ENCODE assay signal across 20 cellular contexts in genomic region chr14:60272177-60272576, GRCh38.
"Had no signal": no experiment of that assay in that cellular context is flagged by ENCODE, and none has a peak within 500 bp of the region (broad histone marks: within the 10 kb centered on the region; RNA-seq: fewer than 3 reads in every experiment).

No MANE protein-coding gene starts in this region.

- H3K27ac ChIP-seq: foreskin keratinocyte, spleen had no signal

- H3K4me3 Mint-ChIP-seq: activated CD4-positive, alpha-beta memory T cell treated with anti-CD3 and anti-CD28 coated beads for 36 hours; activated CD8-positive, alpha-beta memory T cell treated with anti-CD3 and anti-CD28 coated beads, Interleukin-2, amount 10 ng/mL, durations not matched to agents 7 days and 5 days; stimulated activated naive CD8-positive, alpha-beta T cell treated with anti-CD3 and anti-CD28 coated beads, Interleukin-15, Interleukin-2, amounts not matched to agents 100 ng/mL and 50 ng/mL, for 24 hours; type B pancreatic cell had no signal

- H3K4me3 ChIP-seq: spleen had no signal

- H3K27me3 Mint-ChIP-seq: activated CD4-positive, alpha-beta memory T cell treated with anti-CD3 and anti-CD28 coated beads for 36 hours; activated CD8-positive, alpha-beta memory T cell treated with anti-CD3 and anti-CD28 coated beads, Interleukin-2, amount 10 ng/mL, durations not matched to agents 7 days and 5 days; stimulated activated naive CD8-positive, alpha-beta T cell treated with anti-CD3 and anti-CD28 coated beads, Interleukin-15, Interleukin-2, amounts not matched to agents 100 ng/mL and 50 ng/mL, for 24 hours; type B pancreatic cell had no signal

- DNase-seq: activated CD4-positive, alpha-beta memory T cell treated with anti-CD3 and anti-CD28 coated beads for 36 hours; activated CD4-positive, alpha-beta T cell treated with anti-CD3 and anti-CD28 coated beads for 1 hour; activated CD8-positive, alpha-beta memory T cell treated with anti-CD3 and anti-CD28 coated beads, Interleukin-2, amount 10 ng/mL, durations not matched to agents 7 days and 5 days; activated effector memory CD4-positive, alpha-beta T cell treated with Interleukin-2 at 50 U/mL for 16 hours; activated T-cell treated with anti-CD3 and anti-CD28 coated beads, Interleukin-2, amount 50 U/mL, for 1 hour; central memory CD4-positive, alpha-beta T cell; cortex of kidney; effector CD4-positive, alpha-beta T cell; foreskin keratinocyte; glutamatergic neuron; hypothalamus; kidney; left ventricle myocardium superior; mesendoderm; spleen; T-helper 9 cell had no signal

- H3K27me3 ChIP-seq: foreskin keratinocyte, spleen had no signal

- H3K9me3 Mint-ChIP-seq: activated CD4-positive, alpha-beta memory T cell treated with anti-CD3 and anti-CD28 coated beads for 36 hours; stimulated activated naive CD8-positive, alpha-beta T cell treated with anti-CD3 and anti-CD28 coated beads, Interleukin-15, Interleukin-2, amounts not matched to agents 100 ng/mL and 50 ng/mL, for 24 hours had no signal

- H3K4me1 ChIP-seq: foreskin keratinocyte had no signal

- ATAC-seq: activated CD8-positive, alpha-beta memory T cell treated with anti-CD3 and anti-CD28 coated beads, Interleukin-2, amount 10 ng/mL, durations not matched to agents 7 days and 5 days; activated naive CD4-positive, alpha-beta T cell treated with anti-CD3 and anti-CD28 coated beads, Interleukin-2, amount 50 U/mL, for 72 hours; foreskin keratinocyte; left ventricle myocardium superior; sciatic nerve had no signal

- H3K27ac Mint-ChIP-seq: activated CD4-positive, alpha-beta memory T cell treated with anti-CD3 and anti-CD28 coated beads for 36 hours; activated CD8-positive, alpha-beta memory T cell treated with anti-CD3 and anti-CD28 coated beads, Interleukin-2, amount 10 ng/mL, durations not matched to agents 7 days and 5 days; activated naive CD4-positive, alpha-beta T cell treated with anti-CD3 and anti-CD28 coated beads, Interleukin-2, amount 50 U/mL, for 72 hours; stimulated activated naive CD8-positive, alpha-beta T cell treated with anti-CD3 and anti-CD28 coated beads, Interleukin-15, Interleukin-2, amounts not matched to agents 100 ng/mL and 50 ng/mL, for 24 hours; type B pancreatic cell had no signal
